ENCODE assay signal across 28 cellular contexts in genomic region chr12:116010467-116010866, GRCh38.
"Had no signal": no experiment of that assay in that cellular context is flagged by ENCODE, and none has a peak within 500 bp of the region (broad histone marks: within the 10 kb centered on the region; RNA-seq: fewer than 3 reads in every experiment).

No MANE protein-coding gene starts in this region.

- H3K4me3 ChIP-seq: left lung, lower lobe of right lung, right atrium auricular region, right lobe of liver, smooth muscle cell, tibial nerve, uterus had no signal

- H3K9me3 ChIP-seq: left lung, lower lobe of right lung, neutrophil, right atrium auricular region, right lobe of liver, tibial nerve, uterus had no signal

- H3K4me1 Mint-ChIP-seq: immature natural killer cell; mesothelial cell of epicardium; naive B cell; stimulated activated memory B cell treated with anti-CD40 and anti-IgM and Interleukin-4, amounts not matched to agents 10 μg/mL and 1 μg/mL and 100 μg/mL, for 72 hours had no signal

- DNase-seq: hypothalamus; immature natural killer cell; kidney; left colon; left lung; lower lobe of right lung; mammary epithelial cell; naive B cell; occipital lobe; right lobe of liver; stimulated activated CD4-positive, alpha-beta T cell treated with anti-CD3 and anti-CD28 coated beads, Interleukin-1b, Interleukin-23, amount 100 ng/mL, for 48 hours; stimulated activated CD4-positive, alpha-beta T cell treated with anti-CD3 and anti-CD28 coated beads, Interleukin-2, amount 100 ng/mL, for 48 hours; stimulated activated CD4-positive, alpha-beta T cell treated with anti-CD3 and anti-CD28 coated beads, Interleukin-4, amount 100 ng/mL, for 4 hours; stimulated activated CD8-positive, alpha-beta memory T cell treated with anti-CD3 and anti-CD28 coated beads, Interleukin-4, amount 100 ng/mL, for 48 hours; stimulated activated naive CD4-positive, alpha-beta T cell treated with Interleukin-2 at 50 U/mL for 16 hours; stimulated activated naive CD8-positive, alpha-beta T cell treated with anti-CD3 and anti-CD28 coated beads, Interleukin-15, amount 100 ng/mL, for 72 hours; substantia nigra; uterus had no signal

- H3K4me3 Mint-ChIP-seq: immature natural killer cell; mesothelial cell of epicardium; natural killer cell treated with Interleukin-12 subunit alpha and Interleukin-12 subunit beta and Interleukin-15 and Interleukin-18, amount 100 ng/mL, for 72 hours; neural crest cell; stimulated activated memory B cell treated with anti-CD40 and anti-IgM and Interleukin-4, amounts not matched to agents 10 μg/mL and 1 μg/mL and 100 μg/mL, for 72 hours; stimulated activated naive CD8-positive, alpha-beta T cell treated with anti-CD3 and anti-CD28 coated beads, Interleukin-15, amount 100 ng/mL, for 72 hours; type B pancreatic cell had no signal

- H3K9ac ChIP-seq: parathyroid adenoma had no signal

- H3K27me3 ChIP-seq: left lung, neutrophil, right atrium auricular region, right lobe of liver, tibial nerve, uterus had no signal

- H3K27me3 Mint-ChIP-seq: naive B cell; natural killer cell treated with Interleukin-12 subunit alpha and Interleukin-12 subunit beta and Interleukin-15 and Interleukin-18, amount 100 ng/mL, for 72 hours; stimulated activated memory B cell treated with anti-CD40 and anti-IgM and Interleukin-4, amounts not matched to agents 10 μg/mL and 1 μg/mL and 100 μg/mL, for 72 hours; stimulated activated naive CD8-positive, alpha-beta T cell treated with anti-CD3 and anti-CD28 coated beads, Interleukin-15, amount 100 ng/mL, for 72 hours; type B pancreatic cell had no signal

- H3K4me1 ChIP-seq: left lung, lower lobe of right lung, right atrium auricular region, tibial nerve, uterus had no signal

- H3K27ac Mint-ChIP-seq: immature natural killer cell; mesothelial cell of epicardium; stimulated activated memory B cell treated with anti-CD40 and anti-IgM and Interleukin-4, amounts not matched to agents 10 μg/mL and 1 μg/mL and 100 μg/mL, for 72 hours; stimulated activated naive CD8-positive, alpha-beta T cell treated with anti-CD3 and anti-CD28 coated beads, Interleukin-15, amount 100 ng/mL, for 72 hours; type B pancreatic cell had no signal

- H3K36me3 ChIP-seq: uterus had no signal

- H2AFZ ChIP-seq: parathyroid adenoma had no signal

- H3K4me2 ChIP-seq: smooth muscle cell had no signal

- H3K9me3 Mint-ChIP-seq: immature natural killer cell; mesothelial cell of epicardium; naive B cell; natural killer cell treated with Interleukin-12 subunit alpha and Interleukin-12 subunit beta and Interleukin-15 and Interleukin-18, amount 100 ng/mL, for 72 hours; neural crest cell; stimulated activated memory B cell treated with anti-CD40 and anti-IgM and Interleukin-4, amounts not matched to agents 10 μg/mL and 1 μg/mL and 100 μg/mL, for 72 hours; stimulated activated naive CD8-positive, alpha-beta T cell treated with anti-CD3 and anti-CD28 coated beads, Interleukin-15, amount 100 ng/mL, for 72 hours; type B pancreatic cell had no signal

- ATAC-seq: left lung; lower lobe of right lung; natural killer cell treated with Interleukin-12 subunit alpha and Interleukin-12 subunit beta and Interleukin-15 and Interleukin-18, amount 100 ng/mL, for 72 hours; right lobe of liver; stimulated activated memory B cell treated with anti-CD40 and anti-IgM and Interleukin-4, amounts not matched to agents 10 μg/mL and 1 μg/mL and 100 μg/mL, for 72 hours; stimulated activated naive CD8-positive, alpha-beta T cell treated with anti-CD3 and anti-CD28 coated beads, Interleukin-15, amount 100 ng/mL, for 72 hours had no signal

- H3K27ac ChIP-seq: left lung, lower lobe of right lung, neutrophil, parathyroid adenoma, right atrium auricular region, right lobe of liver, tibial nerve, uterus had no signal

- H3K79me2 ChIP-seq: parathyroid adenoma had no signal
